Comparison of ENCODE assay signal across 1 cellular context in genomic region chr5:124056326-124057160, GRCh38.
A peak's percentile ranks its signal among the peaks of the same experiment; 100 is the strongest.
TF ChIP-seq lines count a peak whose summit lies in the region.

No MANE protein-coding gene starts in this region.

TF ChIP-seq in SK-N-SH treated with all-trans-retinoic acid at 6 μM for 48 hours, 23 proteins besides CTCF, POLR2A, EP300 and RAD21 (continued from another document):
- TF ChIP-seq POU6F1 (CRISPR knock-in tag; IDR thresholded peaks at IDR 0.05; ENCODE audit: borderline replicate concordance, low read depth) (no peak), ZC3H10 (CRISPR knock-in tag; IDR thresholded peaks at IDR 0.05) (no peak), TCF4 (CRISPR knock-in tag; IDR thresholded peaks at IDR 0.05; ENCODE audit: borderline replicate concordance) (no peak), BACH2 (CRISPR knock-in tag; IDR thresholded peaks at IDR 0.05; ENCODE audit: borderline replicate concordance) (no peak), ZFP30 (CRISPR knock-in tag; IDR thresholded peaks at IDR 0.05) (no peak), RARB (CRISPR knock-in tag; IDR thresholded peaks at IDR 0.05) (0 out of 2 replicates have a peak, but pooled peaks have one; percentile 37), ZFP3 (CRISPR knock-in tag; IDR thresholded peaks at IDR 0.05) (no peak), ZNF70 (CRISPR knock-in tag; IDR thresholded peaks at IDR 0.05) (no peak), OSR1 (CRISPR knock-in tag; IDR thresholded peaks at IDR 0.05) (no peak), PPARA (CRISPR knock-in tag; IDR thresholded peaks at IDR 0.05; ENCODE audit: borderline replicate concordance) (no peak)
